ENCODE assay signal across 9 cellular contexts in genomic region chr4:8427262-8427661, GRCh38. TPM values are rescaled to one million over a fixed set of nuclear protein-coding genes. Genes with fewer than 3 reads are reported as not detected.
DNase-seq lines count a peak whose midpoint lies in the region; ATAC-seq and TF ChIP-seq lines count a peak whose summit lies in the region.
"Had no signal": no experiment of that assay in that cellular context is flagged by ENCODE, and none has a peak within 500 bp of the region (broad histone marks: within the 10 kb centered on the region; RNA-seq: fewer than 3 reads in every experiment).

No MANE protein-coding gene starts in this region.

- no peaks in the 10 kb centered on the region for H4K20me1 ChIP-seq in OCI-LY7 (ENCODE audit: insufficient read depth, low read length)

- peak overlapping the region; percentile 94 for H3K4me3 Mint-ChIP-seq in Calu3 (ENCODE audit: low read depth, unreplicated experiment)

- DNase-seq in Calu3 (no peak), OCI-LY7 (ENCODE audit: low spot score) (no peak), epithelial cell of esophagus (ENCODE audit: low read depth) (no peak), trophoblast cell (no peak), LoVo (ENCODE audit: low spot score) (no peak), GM13976 (ENCODE audit: low spot score) (no peak)
- DNase-seq in activated effector memory CD4-positive, alpha-beta T cell treated with anti-CD3 and anti-CD28 coated beads, Interleukin-2, amount 50 U/mL, for 16 hours: no peak
- DNase-seq: left lung had no signal

- H3K14ac ChIP-seq in trophoblast cell (ENCODE audit: low read length): no peak overlapping the region

- H3K4me3 ChIP-seq in OCI-LY7 (ENCODE audit: low read depth, low read length, poor library complexity, severe bottlenecking): peak overlapping the region; percentile 76
- peak overlapping the region; percentile 69 for H3K4me3 ChIP-seq in epithelial cell of esophagus (ENCODE audit: low read length)
- peak overlapping the region; percentile 15 for H3K4me3 ChIP-seq in trophoblast cell (ENCODE audit: low read depth, low read length)

- H2BK5ac ChIP-seq in trophoblast cell (ENCODE audit: low read depth, low read length, poor library complexity): no peak overlapping the region

- TF ChIP-seq CTCF in Calu3 (IDR thresholded peaks at IDR 0.05; ENCODE audit: unreplicated experiment) (no peak), OCI-LY7 (conservative IDR thresholded peaks at IDR 0.05; ENCODE audit: low read length) (no peak), epithelial cell of esophagus (IDR thresholded peaks at IDR 0.05; ENCODE audit: insufficient read depth, low read depth, low read length, missing control alignments) (no peak), GM13976 (IDR thresholded peaks at IDR 0.05; ENCODE audit: borderline replicate concordance, control extremely low read depth, extremely low read depth, insufficient read depth, missing control alignments) (no peak)

- H3K9me2 ChIP-seq in OCI-LY7 (ENCODE audit: insufficient read depth, low read length): no peaks in the 10 kb centered on the region

- peak overlapping the region; percentile 49 for H4K91ac ChIP-seq in trophoblast cell (ENCODE audit: low read depth, low read length)

- H3K4me1 Mint-ChIP-seq in Calu3 (ENCODE audit: low read depth, unreplicated experiment): peaks cover 16% of the 10 kb centered on the region

- in situ Hi-C loops in GM13976 (cut with MboI; ENCODE audit: low sequenced_read_pairs, unreplicated experiment): no loop called here

- H4K12ac ChIP-seq in trophoblast cell (ENCODE audit: low read depth, low read length): no peak overlapping the region

- H3K27me3 ChIP-seq in trophoblast cell (ENCODE audit: insufficient read depth, low read length): no peaks in the 10 kb centered on the region
- H3K27me3 ChIP-seq: left lung had no signal

- peaks cover 26% of the 10 kb centered on the region for H3K36me3 Mint-ChIP-seq in Calu3 (ENCODE audit: insufficient read depth, unreplicated experiment)

- WGBS in trophoblast cell (ENCODE audit: extremely low coverage, insufficient coverage, insufficient read length): no CpG with 5 or more reads among the region's 17 CpGs

- H3K27ac Mint-ChIP-seq in Calu3 (ENCODE audit: unreplicated experiment): no peak overlapping the region

- no peak for ATAC-seq in GM21786 (IDR thresholded peaks at IDR 0.05; ENCODE audit: unreplicated experiment)

- POLR2A ChIA-PET in OCI-LY7 (lab: Charles Lee): interaction anchor here (1.7 kb wide), 1 partner anchor 12 kb away, joined by 9 read pairs; no protein-coding TSS in a partner anchor

- CTCF ChIA-PET in Calu3 (lab: Charles Lee) (no interaction called here), OCI-LY7 (lab: Charles Lee; ENCODE audit: unreplicated experiment) (no interaction called here)

- H3K27ac ChIP-seq in OCI-LY7 (ENCODE audit: low read depth, low read length, poor library complexity, severe bottlenecking) (no peak overlapping the region), trophoblast cell (ENCODE audit: low read depth, low read length) (no peak overlapping the region)

- no peak overlapping the region for H3K23ac ChIP-seq in trophoblast cell (ENCODE audit: low read length)

- peak overlapping the region; percentile 50 for H3K18ac ChIP-seq in trophoblast cell (ENCODE audit: low read length)

- H3K9me3 ChIP-seq in OCI-LY7 (ENCODE audit: low read length) (no peaks in the 10 kb centered on the region), trophoblast cell (ENCODE audit: insufficient read depth, low read depth, low read length) (no peaks in the 10 kb centered on the region)
- H3K9me3 ChIP-seq: left lung had no signal

- peak overlapping the region; percentile 31 for H3K4ac ChIP-seq in trophoblast cell (ENCODE audit: low read depth, low read length)

- no peaks in the 10 kb centered on the region for H3K9me3 Mint-ChIP-seq in Calu3 (ENCODE audit: low read depth, unreplicated experiment)

- BruUV-seq in Calu3 (replicated peaks; lab: Mats Ljungman, UMichigan): no TSS peak
- BruUV-seq in OCI-LY7 (replicated peaks; lab: Mats Ljungman, UMichigan): no TSS peak

- H3K36me3 ChIP-seq in OCI-LY7 (ENCODE audit: insufficient read depth, low read length): no peaks in the 10 kb centered on the region
- H3K36me3 ChIP-seq in trophoblast cell (ENCODE audit: control insufficient read depth in 1 of 2, insufficient read depth in 2 of 2, low read length in 2 of 2): no peaks in the 10 kb centered on the region

- H2AFZ ChIP-seq in OCI-LY7 (ENCODE audit: low read length) (no peak overlapping the region), trophoblast cell (ENCODE audit: insufficient read depth, low read length, poor library complexity) (no peak overlapping the region)

- peaks cover 7% of the 10 kb centered on the region for H3K79me1 ChIP-seq in trophoblast cell (ENCODE audit: low read length)

- H3K4me1 ChIP-seq in OCI-LY7 (ENCODE audit: insufficient read depth, low read length, poor library complexity, severe bottlenecking) (peaks cover 11% of the 10 kb centered on the region), trophoblast cell (ENCODE audit: control insufficient read depth in 1 of 2, insufficient read depth in 2 of 2, low read length in 2 of 2) (peaks cover 11 to 14% of the 10 kb centered on the region in 2 experiments)

- intact Hi-C loops in Calu3 (cut with micrococcal nuclease; ENCODE audit: unreplicated experiment): no loop called here
- intact Hi-C loops in OCI-LY7 (cut with micrococcal nuclease; ENCODE audit: unreplicated experiment): no loop called here

- no peak overlapping the region for H2BK12ac ChIP-seq in trophoblast cell (ENCODE audit: low read length)

- no peak overlapping the region for H3K9ac ChIP-seq in trophoblast cell (ENCODE audit: low read length)

- H2AK5ac ChIP-seq in trophoblast cell (ENCODE audit: low read length): peak overlapping the region; percentile 76

- H4K8ac ChIP-seq in trophoblast cell (ENCODE audit: low read depth, low read length): peak overlapping the region; percentile 62

- no peak overlapping the region for H2BK120ac ChIP-seq in trophoblast cell (ENCODE audit: insufficient read depth, low read length, poor library complexity)

- H3K79me2 ChIP-seq in OCI-LY7 (ENCODE audit: insufficient read depth, low read depth, low read length) (no peaks in the 10 kb centered on the region), trophoblast cell (ENCODE audit: control insufficient read depth, insufficient read depth, low read length, poor library complexity) (no peaks in the 10 kb centered on the region)

- H3K4me2 ChIP-seq in OCI-LY7 (ENCODE audit: low read length) (peak overlapping the region; percentile 90), trophoblast cell (ENCODE audit: low read length) (peak overlapping the region; percentile 100)

- no peaks in the 10 kb centered on the region for H3K27me3 Mint-ChIP-seq in Calu3 (ENCODE audit: unreplicated experiment)

RNA-seq across cellular contexts. Expression of gene ACOX3, which starts 13.3 kb away (rescaled TPM):
- 11.0 and 12.1 TPM in 2 replicates for total RNA-seq in Calu3 (2022)
- total RNA-seq in OCI-LY7 (2014; rRNA removed; shearing (Covaris generic)): 10.4 and 12.7 TPM in 2 replicates
- total RNA-seq in OCI-LY7 (2022): 16.8 and 21.0 TPM in 2 replicates
- 21.5 and 23.3 TPM in 2 replicates for polyA plus RNA-seq in trophoblast cell (2013)

RNA-seq across cellular contexts. Expression of gene TRMT44, which starts 13.3 kb away (rescaled TPM):
- total RNA-seq in Calu3 (2022) (21.5 and 37.6 TPM in 2 replicates), OCI-LY7 (2022) (23.3 and 28.3 TPM in 2 replicates)
- 23.0 and 26.6 TPM in 2 replicates for total RNA-seq in OCI-LY7 (2014; rRNA removed; shearing (Covaris generic))
- 16.7 and 17.7 TPM in 2 replicates for polyA plus RNA-seq in trophoblast cell (2013)

Comparison
In these comparisons a context has a peak if more than half of its experiments do, and no peak if none do; other contexts are left out.
1. H3K4me3 ChIP-seq: peak in every context shown above with its lines; median percentile 76 in OCI-LY7; 69 in epithelial cell of esophagus; 15 in trophoblast cell.